Comparison of ENCODE assay signal across 10 cellular contexts in genomic region chr2:97713296-97714083, GRCh38. TPM values are rescaled to one million over a fixed set of nuclear protein-coding genes. Genes with fewer than 3 reads are reported as not detected.
DNase-seq lines count a peak whose midpoint lies in the region; ATAC-seq lines count a peak whose summit lies in the region.
"Had no signal": no experiment of that assay in that cellular context is flagged by ENCODE, and none has a peak within 500 bp of the region (broad histone marks: within the 10 kb centered on the region; RNA-seq: fewer than 3 reads in every experiment).

Gene ZAP70, plus strand, starts transcription at chr2:97713576. Its CDS starts 10,461 bp downstream, at chr2:97724037.

- ATAC-seq in effector memory CD8-positive, alpha-beta T cell (replicated peaks), result peak; percentile 68
- no peak for ATAC-seq in HG03039 (IDR thresholded peaks at IDR 0.05; ENCODE audit: unreplicated experiment)
- no peak for ATAC-seq in HG03378 (IDR thresholded peaks at IDR 0.05; ENCODE audit: unreplicated experiment)

- H3K4me3 ChIP-seq in H7 (ENCODE audit: insufficient read depth, low read depth, low read length), result no peak within 1 kb of the TSS
- H3K4me3 ChIP-seq: pancreas had no signal

- H3K4me1 Mint-ChIP-seq in effector memory CD8-positive, alpha-beta T cell (ENCODE audit: low read depth in 2 of 2), result peaks cover 69 to 73% of the 10 kb centered on the region in 2 donors

- H3K9me3 Mint-ChIP-seq in effector memory CD8-positive, alpha-beta T cell, result no peaks in the 10 kb centered on the region

- no peaks in the 10 kb centered on the region for H3K36me3 ChIP-seq in H7 (replicated peaks; ENCODE audit: control insufficient read depth, insufficient read depth, low read length)
- H3K36me3 ChIP-seq: pancreas had no signal

- H3K4me3 Mint-ChIP-seq in effector memory CD8-positive, alpha-beta T cell, result peak within 1 kb of the TSS; percentile 95 to 96

- no peaks in the 10 kb centered on the region for H3K27me3 ChIP-seq in H7 (ENCODE audit: control insufficient read depth, insufficient read depth, low read length)
- H3K27me3 ChIP-seq: pancreas had no signal

- DNase-seq in H7 (peak; percentile 44), NCI-H2029 (lab: John Stamatoyannopoulos, UW) (no peak), DMS 273 treated with DMSO at 0.1 percent for 48 hours (lab: John Stamatoyannopoulos, UW) (no peak)
- peak; percentile 62 to 70 for DNase-seq in activated CD4-positive, alpha-beta T cell treated with anti-CD3 and anti-CD28 coated beads, Interleukin-2, amount 50 U/mL, for 48 hours
- peak; percentile 57 to 64 (median 57) for DNase-seq in effector memory CD8-positive, alpha-beta T cell
- DNase-seq in stimulated activated CD4-positive, alpha-beta T cell treated with anti-CD3 and anti-CD28 coated beads, Interleukin-2, amount 100 ng/mL, for 24 hours, result peak; percentile 63 to 65

- peak within 1 kb of the TSS; percentile 97 to 99 for H3K27ac Mint-ChIP-seq in effector memory CD8-positive, alpha-beta T cell

- H3K36me3 Mint-ChIP-seq in effector memory CD8-positive, alpha-beta T cell (ENCODE audit: insufficient read depth), result peaks cover 48% of the 10 kb centered on the region

- no peaks in the 10 kb centered on the region for H3K27me3 Mint-ChIP-seq in effector memory CD8-positive, alpha-beta T cell

RNA-seq across cellular contexts. Expression of gene ZAP70, which starts in this region (rescaled TPM):
- total RNA-seq in H7 (2014; rRNA removed; shearing (Covaris generic)), result 0.33 and 2.5 TPM in 2 replicates
- total RNA-seq: G401 had no signal

Comparison
In these comparisons a context has a peak if more than half of its experiments do, and no peak if none do; other contexts are left out.
1. DNase-seq: peak in H7 (single experiment), activated CD4-positive, alpha-beta T cell treated with anti-CD3 and anti-CD28 coated beads, Interleukin-2, amount 50 U/mL, for 48 hours (2 of 2), effector memory CD8-positive, alpha-beta T cell (3 of 3) and stimulated activated CD4-positive, alpha-beta T cell treated with anti-CD3 and anti-CD28 coated beads, Interleukin-2, amount 100 ng/mL, for 24 hours (2 of 2); none in NCI-H2029 (single experiment) and DMS 273 treated with DMSO at 0.1 percent for 48 hours (single experiment).